14 cellular contexts compared by ENCODE assay signal in genomic region chr1:61403863-61404615, GRCh38.
DNase-seq lines count a peak whose midpoint lies in the region; ATAC-seq and TF ChIP-seq lines count a peak whose summit lies in the region.
"Had no signal": no experiment of that assay in that cellular context is flagged by ENCODE, and none has a peak within 500 bp of the region (broad histone marks: within the 10 kb centered on the region; RNA-seq: fewer than 3 reads in every experiment).

No MANE protein-coding gene starts in this region.

- H3K4me3 Mint-ChIP-seq in MCF 10A (ENCODE audit: unreplicated experiment) (no peak overlapping the region), mesothelial cell of epicardium (no peak overlapping the region), HFFc6 (no peak overlapping the region)

- H3K9me3 Mint-ChIP-seq in MCF 10A (ENCODE audit: unreplicated experiment) (no peaks in the 10 kb centered on the region), mesothelial cell of epicardium (no peaks in the 10 kb centered on the region), HFFc6 (no peaks in the 10 kb centered on the region)

- no peak overlapping the region for H2AFZ ChIP-seq in mammary epithelial cell (ENCODE audit: low read depth, low read length)

- no peaks in the 10 kb centered on the region for H3K27me3 ChIP-seq in mammary epithelial cell (ENCODE audit: insufficient read depth, low read length)
- no peaks in the 10 kb centered on the region for H3K27me3 ChIP-seq in esophagus (ENCODE audit: control insufficient read depth in 1 of 2, insufficient read depth in 2 of 2, low read length in 2 of 2)
- H3K27me3 ChIP-seq: tibial nerve had no signal

- H3K27me3 Mint-ChIP-seq in MCF 10A (ENCODE audit: insufficient read depth, unreplicated experiment) (no peaks in the 10 kb centered on the region), mesothelial cell of epicardium (ENCODE audit: low read depth) (no peaks in the 10 kb centered on the region), HFFc6 (ENCODE audit: insufficient read depth) (peaks cover 1% of the 10 kb centered on the region)

- peaks cover 33% of the 10 kb centered on the region for H3K36me3 Mint-ChIP-seq in MCF 10A (ENCODE audit: insufficient read depth, unreplicated experiment)
- H3K36me3 Mint-ChIP-seq in mesothelial cell of epicardium = peaks cover 29% of the 10 kb centered on the region
- peaks cover 7% of the 10 kb centered on the region; the same call in 1 of the 2 replicates for H3K36me3 Mint-ChIP-seq in HFFc6 (ENCODE audit: low read depth)

- ATAC-seq in HG02852 (IDR thresholded peaks at IDR 0.05; ENCODE audit: unreplicated experiment) = no peak

- H4K20me1 ChIP-seq in mammary epithelial cell (ENCODE audit: insufficient read depth, low read length) = no peaks in the 10 kb centered on the region

- dilution Hi-C loops in mammary epithelial cell (cut with HindIII; ENCODE audit: low sequenced_read_pairs) = no loop called here

- CTCF ChIA-PET in MCF 10A (lab: Yijun Ruan, JAX) (interaction anchor here (0.6 kb wide), 1 partner anchor 514 kb away, joined by 4 read pairs; no protein-coding TSS in a partner anchor), mammary epithelial cell (lab: Charles Lee; ENCODE audit: low non-redundant PET) (no interaction called here)

- intact Hi-C loops in MCF 10A (cut with micrococcal nuclease) = no loop called here
- intact Hi-C loops in mammary epithelial cell (cut with micrococcal nuclease) = no loop called here

- no peak overlapping the region for H3K27ac ChIP-seq in mammary epithelial cell (ENCODE audit: insufficient read depth, low read depth, low read length)
- H3K27ac ChIP-seq in esophagus (ENCODE audit: low read depth in 2 of 2, low read length in 1 of 2) = peak overlapping the region; percentile 45 to 73
- peak overlapping the region; percentile 50 for H3K27ac ChIP-seq in urinary bladder (ENCODE audit: low read depth)

- H3K79me2 ChIP-seq in mammary epithelial cell (ENCODE audit: insufficient read depth, low read length) = no peaks in the 10 kb centered on the region

- H3K4me3 ChIP-seq in mammary epithelial cell (replicated peaks in 1 of 3; ENCODE audit: insufficient read depth in 1 of 3, low read depth in 2 of 3, low read length in 3 of 3) (no peak overlapping the region), esophagus (ENCODE audit: low read depth in 1 of 2, low read length in 2 of 2) (no peak overlapping the region), urinary bladder (ENCODE audit: low read depth, low read length) (no peak overlapping the region)
- H3K4me3 ChIP-seq: tibial nerve had no signal

- 75% methylated on average over 11 of the region's 11 CpGs for WGBS in mammary epithelial cell (ENCODE audit: low coverage, missing lambda C conversion rate)
- WGBS in esophagus, 2 donors = 40 to 46% methylated on average over 11 of the region's 11 CpGs
- 52% methylated on average over 11 of the region's 11 CpGs for WGBS in urinary bladder

- H3K27ac Mint-ChIP-seq in MCF 10A (ENCODE audit: low read depth, unreplicated experiment) (peak overlapping the region; percentile 31), mesothelial cell of epicardium (peak overlapping the region; percentile 88), HFFc6 (no peak overlapping the region)

- no peak overlapping the region for H3K9ac ChIP-seq in mammary epithelial cell (ENCODE audit: insufficient read depth, low read length)
- H3K9ac ChIP-seq: SK-N-SH had no signal

- TF ChIP-seq CTCF in MCF 10A (IDR thresholded peaks at IDR 0.05; ENCODE audit: unreplicated experiment) (no peak), mammary epithelial cell (conservative IDR thresholded peaks at IDR 0.05 in 1 of 2, IDR thresholded peaks at IDR 0.05 in 1 of 2; ENCODE audit: extremely low read depth in 1 of 2, insufficient read depth in 1 of 2, low read depth in 1 of 2, low read length in 2 of 2) (no peak), mesothelial cell of epicardium (IDR thresholded peaks at IDR 0.05; ENCODE audit: unreplicated experiment) (no peak), HFFc6 (IDR thresholded peaks at IDR 0.05) (no peak)

- H3K4me2 ChIP-seq in mammary epithelial cell (ENCODE audit: insufficient read depth, low read depth, low read length) = no peak overlapping the region
- H3K4me2 ChIP-seq: SK-N-SH had no signal

- H3K4me1 ChIP-seq in mammary epithelial cell (ENCODE audit: insufficient read depth, low read length) (no peaks in the 10 kb centered on the region), esophagus (ENCODE audit: control insufficient read depth in 2 of 2, insufficient read depth in 2 of 2, low read length in 1 of 2) (peaks cover 0 to 2% of the 10 kb centered on the region in 2 donors), urinary bladder (ENCODE audit: insufficient read depth) (no peaks in the 10 kb centered on the region)

- H3K36me3 ChIP-seq in mammary epithelial cell (ENCODE audit: insufficient read depth, low read length) = peaks cover 4% of the 10 kb centered on the region
- H3K36me3 ChIP-seq in esophagus (ENCODE audit: control insufficient read depth in 2 of 2, insufficient read depth in 2 of 2, low read length in 1 of 2) = peaks cover 0 to 10% of the 10 kb centered on the region in 2 donors
- peaks cover 3% of the 10 kb centered on the region for H3K36me3 ChIP-seq in urinary bladder (ENCODE audit: insufficient read depth)

- POLR2A ChIA-PET in MCF 10A (lab: Yijun Ruan, JAX) = interaction anchor here (0.8 kb wide), 1 partner anchor 63 kb away, joined by 4 read pairs; no protein-coding TSS in a partner anchor

- BruUV-seq in MCF 10A (replicated peaks; lab: Mats Ljungman, UMichigan) = no TSS peak
- BruUV-seq in mammary epithelial cell (replicated peaks; lab: Mats Ljungman, UMichigan) = no TSS peak

- H3K4me1 Mint-ChIP-seq in MCF 10A (ENCODE audit: insufficient read depth, unreplicated experiment) = no peaks in the 10 kb centered on the region
- peaks cover 64% of the 10 kb centered on the region for H3K4me1 Mint-ChIP-seq in mesothelial cell of epicardium
- H3K4me1 Mint-ChIP-seq in HFFc6 (ENCODE audit: low read depth) = no peaks in the 10 kb centered on the region

- DNase-seq in MCF 10A (ENCODE audit: unreplicated experiment) (no peak), mammary epithelial cell (no peak), mesothelial cell of epicardium (ENCODE audit: low spot score in 2 of 2, unreplicated experiment in 2 of 2) (no peak), NCI-H2171 treated with DMSO at 0.1 percent for 48 hours (lab: John Stamatoyannopoulos, UW) (no peak), HFFc6 (no peak)
- DNase-seq: activated CD4-positive, alpha-beta T cell treated with anti-CD3 and anti-CD28 coated beads for 4 hours; activated effector memory CD4-positive, alpha-beta T cell treated with Interleukin-2 at 50 U/mL for 16 hours; cortex of kidney; Kasumi-1; SK-N-SH had no signal

- in situ Hi-C loops in mammary epithelial cell (cut with MboI; ENCODE audit: low sequenced_read_pairs in 2 of 2) = no loop called here

- no peaks in the 10 kb centered on the region for H3K9me3 ChIP-seq in mammary epithelial cell (replicated peaks; ENCODE audit: insufficient read depth, low read length)
- no peaks in the 10 kb centered on the region for H3K9me3 ChIP-seq in esophagus (ENCODE audit: control insufficient read depth in 2 of 2, insufficient read depth in 1 of 2, low read depth in 1 of 2, low read length in 1 of 2)
- H3K9me3 ChIP-seq: SK-N-SH, tibial nerve had no signal
